10 cellular contexts compared by ENCODE assay signal in genomic region chr19:51124729-51125128, GRCh38. TPM values are rescaled to one million over a fixed set of nuclear protein-coding genes. Genes with fewer than 3 reads are reported as not detected.
DNase-seq lines count a peak whose midpoint lies in the region; ATAC-seq, FAIRE-seq and TF ChIP-seq lines count a peak whose summit lies in the region.
"Had no signal": no experiment of that assay in that cellular context is flagged by ENCODE, and none has a peak within 500 bp of the region (broad histone marks: within the 10 kb centered on the region; RNA-seq: fewer than 3 reads in every experiment).

TSS of gene SIGLEC9 (plus strand) at chr19:51124906. CDS start at chr19:51124975, 69 bp downstream.

- peaks cover 0 to 5% (median 0%) of the 10 kb centered on the region in 11 donors for H3K9me3 Mint-ChIP-seq in naive thymus-derived CD4-positive, alpha-beta T cell

- H3K4me1 Mint-ChIP-seq in naive thymus-derived CD4-positive, alpha-beta T cell = peaks cover 55 to 95% (median 84%) of the 10 kb centered on the region in 7 donors

- peak; percentile 9 for DNase-seq in stimulated activated CD4-positive, alpha-beta T cell treated with anti-CD3 and anti-CD28 coated beads, Interleukin-4, amount 100 ng/mL, for 24 hours
- no peak for DNase-seq in stimulated activated CD4-positive, alpha-beta T cell treated with anti-CD3 and anti-CD28 coated beads, Interleukin-2, amount 100 ng/mL, for 48 hours
- DNase-seq in coronary artery (ENCODE audit: low spot score) = no peak
- DNase-seq in naive thymus-derived CD4-positive, alpha-beta T cell = no peak
- DNase-seq in NCI-H446 (lab: John Stamatoyannopoulos, UW) = no peak
- DNase-seq in COLO829 (ENCODE audit: low spot score) = no peak
- no peak for DNase-seq in H54 (ENCODE audit: insufficient read length, low spot score)
- DNase-seq: NCI-H1105 had no signal

- H3K36me3 Mint-ChIP-seq in naive thymus-derived CD4-positive, alpha-beta T cell = peaks cover 0 to 2% (median 0%) of the 10 kb centered on the region in 5 donors

- peaks cover 47 to 91% of the 10 kb centered on the region in 2 donors for H3K4me1 ChIP-seq in naive thymus-derived CD4-positive, alpha-beta T cell (ENCODE audit: control insufficient read depth in 2 of 2, insufficient read depth in 2 of 2, low read length in 2 of 2)

- intact Hi-C loops in naive thymus-derived CD4-positive, alpha-beta T cell (cut with micrococcal nuclease) = no loop called here

- H3K27ac Mint-ChIP-seq in naive thymus-derived CD4-positive, alpha-beta T cell = peak within 1 kb of the TSS; percentile 84 to 97 (median 90)

- no peaks in the 10 kb centered on the region for H3K36me3 ChIP-seq in naive thymus-derived CD4-positive, alpha-beta T cell (ENCODE audit: control insufficient read depth in 2 of 3, insufficient read depth in 3 of 3, low read length in 3 of 3)

- POLR2A ChIA-PET in naive thymus-derived CD4-positive, alpha-beta T cell (lab: Charles Lee) = interaction anchor here (0.6 to 1.9 kb wide), 2 partner anchors 9 to 186 kb away, joined by 3 to 10 read pairs; no protein-coding TSS in a partner anchor

- FAIRE-seq in H54 (lab: Jason Lieb, UNC) = no peak
- FAIRE-seq: GM12878 had no signal

- H3K27ac ChIP-seq in coronary artery = peak within 1 kb of the TSS in 1 of 2 donors; percentile 82
- H3K27ac ChIP-seq in naive thymus-derived CD4-positive, alpha-beta T cell (ENCODE audit: low read depth, low read length) = peak within 1 kb of the TSS; percentile 66

- peak within 1 kb of the TSS; percentile 67 to 87 (median 78) for H3K4me3 Mint-ChIP-seq in naive thymus-derived CD4-positive, alpha-beta T cell

- H3K27me3 Mint-ChIP-seq in naive thymus-derived CD4-positive, alpha-beta T cell = peaks cover 0 to 3% (median 0%) of the 10 kb centered on the region in 5 donors

- no peak for TF ChIP-seq CTCF in coronary artery (IDR thresholded peaks at IDR 0.05)

- CTCF ChIA-PET in naive thymus-derived CD4-positive, alpha-beta T cell (lab: Charles Lee) = no interaction called here

- no peaks in the 10 kb centered on the region for H3K27me3 ChIP-seq in naive thymus-derived CD4-positive, alpha-beta T cell (ENCODE audit: control insufficient read depth in 2 of 2, insufficient read depth in 2 of 2, low read length in 2 of 2)

- ATAC-seq in naive thymus-derived CD4-positive, alpha-beta T cell = peak; percentile 37
- ATAC-seq in GM21576 (IDR thresholded peaks at IDR 0.05; ENCODE audit: unreplicated experiment) = no peak
- ATAC-seq: GM12878 had no signal

- H3K4me3 ChIP-seq in coronary artery = peak within 1 kb of the TSS; percentile 59
- H3K4me3 ChIP-seq in naive thymus-derived CD4-positive, alpha-beta T cell (ENCODE audit: low read length) = peak within 1 kb of the TSS; percentile 60
- H3K4me3 ChIP-seq: GM12878 had no signal

- no peaks in the 10 kb centered on the region for H3K9me3 ChIP-seq in naive thymus-derived CD4-positive, alpha-beta T cell (ENCODE audit: control insufficient read depth in 2 of 3, low read length in 3 of 3)

- TF ChIP-seq POLR2A in H54 (IDR thresholded peaks at IDR 0.05; ENCODE audit: low read depth, low read length) = no peak

RNA-seq across cellular contexts. Expression of gene SIGLEC9, which starts in this region (rescaled TPM):
- 10 to 100 TPM in 1 of 5 experiments, 1 to 10 TPM in 3, under 1 TPM in 1; 0.34 to 26.8 (median 2.2) TPM for total RNA-seq in naive thymus-derived CD4-positive, alpha-beta T cell
- under 1 TPM; 0.46 to 0.69 TPM for polyA plus RNA-seq in naive thymus-derived CD4-positive, alpha-beta T cell
- total RNA-seq: GM12878 had no signal
